In the genomic region with DNA sequence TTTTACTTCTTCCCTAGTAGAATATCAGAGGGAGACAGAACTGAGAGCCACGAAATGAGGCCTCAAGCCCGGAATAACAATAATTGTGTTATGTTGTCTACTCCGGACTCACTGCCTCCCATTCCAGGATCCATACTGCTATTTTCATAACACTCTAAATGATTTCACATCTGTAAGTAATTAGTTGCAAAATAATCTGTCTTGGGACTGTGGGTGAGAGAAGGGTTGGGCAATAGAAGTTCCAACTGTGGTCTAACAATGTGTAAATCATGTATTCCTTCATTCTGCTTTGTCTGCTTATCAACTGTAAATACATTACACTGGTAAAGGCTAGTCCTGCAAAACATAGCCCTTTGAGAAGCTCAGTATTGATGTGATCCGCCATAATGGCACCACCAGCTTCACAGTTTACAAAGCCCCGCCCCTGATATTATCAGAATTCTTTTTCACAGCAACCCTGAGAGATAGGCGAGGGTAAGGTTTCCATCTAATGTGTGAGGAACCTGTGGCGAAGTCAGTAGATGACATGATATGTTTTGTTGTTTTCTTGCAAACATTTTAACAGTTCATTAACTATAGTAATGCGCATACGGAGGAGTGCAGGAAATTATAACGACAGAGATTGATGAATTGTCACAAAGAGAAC, we compare ENCODE assay signal across 21 cellular contexts.
A peak's percentile ranks its signal among the peaks of the same experiment; 100 is the strongest.
DNase-seq lines count a peak whose midpoint lies in the region; ATAC-seq and TF ChIP-seq lines count a peak whose summit lies in the region.
"Had no signal": no experiment of that assay in that cellular context is flagged by ENCODE, and none has a peak within 500 bp of the region (broad histone marks: within the 10 kb centered on the region; RNA-seq: fewer than 3 reads in every experiment).

No MANE protein-coding gene starts in this region.

- ATAC-seq in Right ventricle myocardium superior (ENCODE audit: poor library complexity) = peak; percentile 83
- peak; percentile 77 for ATAC-seq in aorta (ENCODE audit: low FRiP score)
- no peak for ATAC-seq in HG02938 (IDR thresholded peaks at IDR 0.05; ENCODE audit: unreplicated experiment)
- ATAC-seq: activated naive CD8-positive, alpha-beta T cell treated with anti-CD3 and anti-CD28 coated beads, Interleukin-2, amount 50 U/mL, for 24 hours; pancreas had no signal

- H3K4me1 ChIP-seq in right atrium auricular region (no peaks in the 10 kb centered on the region), left ventricle myocardium inferior (no peaks in the 10 kb centered on the region), aorta (ENCODE audit: control insufficient read depth in 1 of 2, insufficient read depth in 2 of 2, low read length in 2 of 2) (no peaks in the 10 kb centered on the region)
- H3K4me1 ChIP-seq: pancreas had no signal

- TF ChIP-seq CTCF in right atrium auricular region (IDR thresholded peaks at IDR 0.05) = no peak
- no peak for TF ChIP-seq CTCF in left ventricle myocardium inferior (IDR thresholded peaks at IDR 0.05; ENCODE audit: borderline replicate concordance)

- DNase-seq in Right ventricle myocardium superior = no peak
- no peak for DNase-seq in right atrium auricular region (ENCODE audit: low spot score)
- peak; percentile 25 for DNase-seq in amniotic epithelial cell (ENCODE audit: low read depth)
- no peak for DNase-seq in left ventricle myocardium inferior
- no peak for DNase-seq in aorta
- DNase-seq in activated CD4-positive, alpha-beta T cell treated with anti-CD3 and anti-CD28 coated beads for 1 hour = no peak
- no peak for DNase-seq in stimulated activated CD4-positive, alpha-beta T cell treated with anti-CD3 and anti-CD28 coated beads, Interleukin-1b, Interleukin-23, amount 100 ng/mL, for 48 hours
- DNase-seq: activated CD4-positive, alpha-beta T cell treated with anti-CD3 and anti-CD28 coated beads, Interleukin-2, amount 50 U/mL, for 1 hour; activated CD8-positive, alpha-beta memory T cell treated with anti-CD3 and anti-CD28 coated beads, Interleukin-2, amount 50 U/mL, for 48 hours; activated effector memory CD4-positive, alpha-beta T cell treated with Interleukin-2 at 50 U/mL for 16 hours; activated naive CD8-positive, alpha-beta T cell treated with anti-CD3 and anti-CD28 coated beads, Interleukin-2, amount 50 U/mL, for 24 hours; dorsolateral prefrontal cortex; GF-D8; naive B cell; NCI-H2029 treated with DMSO at 0.1 percent for 48 hours; NCI-H510A treated with DMSO at 0.1 percent for 48 hours; pancreas; stimulated activated CD4-positive, alpha-beta T cell treated with anti-CD3 and anti-CD28 coated beads, Interleukin-4, amount 100 ng/mL, for 1 hour had no signal

- no peaks in the 10 kb centered on the region for H3K27me3 ChIP-seq in right atrium auricular region
- no peaks in the 10 kb centered on the region for H3K27me3 ChIP-seq in left ventricle myocardium inferior (ENCODE audit: low read depth)
- no peaks in the 10 kb centered on the region for H3K27me3 ChIP-seq in aorta (ENCODE audit: control insufficient read depth in 1 of 2, insufficient read depth in 2 of 2, low read length in 1 of 2)
- H3K27me3 ChIP-seq: cardiac muscle cell, dorsolateral prefrontal cortex, pancreas had no signal

- H3K36me3 ChIP-seq in right atrium auricular region (no peaks in the 10 kb centered on the region), left ventricle myocardium inferior (peaks cover 11% of the 10 kb centered on the region), aorta (ENCODE audit: control insufficient read depth in 1 of 2, insufficient read depth in 2 of 2, low read length in 1 of 2) (peaks cover 0 to 4% of the 10 kb centered on the region in 2 donors)
- H3K36me3 ChIP-seq: cardiac muscle cell, pancreas had no signal

- WGBS in aorta, 2 donors = 93 to 94% methylated on average over 10 of the region's 10 CpGs

- intact Hi-C loops in Right ventricle myocardium superior (cut with DNase I) (no loop called here), left ventricle myocardium inferior (cut with micrococcal nuclease) (no loop called here), aorta (cut with DNase I) (no loop called here)

- H3K9me3 ChIP-seq in right atrium auricular region (no peaks in the 10 kb centered on the region), left ventricle myocardium inferior (replicated peaks) (no peaks in the 10 kb centered on the region), aorta (ENCODE audit: control insufficient read depth, low read length) (no peaks in the 10 kb centered on the region)
- H3K9me3 ChIP-seq: pancreas had no signal

- H3K27ac ChIP-seq in right atrium auricular region (no peak overlapping the region), left ventricle myocardium inferior (replicated peaks) (peak overlapping the region; percentile 39), aorta (ENCODE audit: low read depth in 1 of 2, low read length in 2 of 2) (no peak overlapping the region)
- H3K27ac ChIP-seq: cardiac muscle cell, dorsolateral prefrontal cortex, pancreas had no signal

- H3K4me3 ChIP-seq in right atrium auricular region (no peak overlapping the region), left ventricle myocardium inferior (no peak overlapping the region), aorta (ENCODE audit: low read length in 2 of 2) (no peak overlapping the region)
- H3K4me3 ChIP-seq: cardiac muscle cell, dorsolateral prefrontal cortex, pancreas, skin epidermis had no signal
